Comparison of ENCODE assay signal across 8 cellular contexts in the genomic region with DNA sequence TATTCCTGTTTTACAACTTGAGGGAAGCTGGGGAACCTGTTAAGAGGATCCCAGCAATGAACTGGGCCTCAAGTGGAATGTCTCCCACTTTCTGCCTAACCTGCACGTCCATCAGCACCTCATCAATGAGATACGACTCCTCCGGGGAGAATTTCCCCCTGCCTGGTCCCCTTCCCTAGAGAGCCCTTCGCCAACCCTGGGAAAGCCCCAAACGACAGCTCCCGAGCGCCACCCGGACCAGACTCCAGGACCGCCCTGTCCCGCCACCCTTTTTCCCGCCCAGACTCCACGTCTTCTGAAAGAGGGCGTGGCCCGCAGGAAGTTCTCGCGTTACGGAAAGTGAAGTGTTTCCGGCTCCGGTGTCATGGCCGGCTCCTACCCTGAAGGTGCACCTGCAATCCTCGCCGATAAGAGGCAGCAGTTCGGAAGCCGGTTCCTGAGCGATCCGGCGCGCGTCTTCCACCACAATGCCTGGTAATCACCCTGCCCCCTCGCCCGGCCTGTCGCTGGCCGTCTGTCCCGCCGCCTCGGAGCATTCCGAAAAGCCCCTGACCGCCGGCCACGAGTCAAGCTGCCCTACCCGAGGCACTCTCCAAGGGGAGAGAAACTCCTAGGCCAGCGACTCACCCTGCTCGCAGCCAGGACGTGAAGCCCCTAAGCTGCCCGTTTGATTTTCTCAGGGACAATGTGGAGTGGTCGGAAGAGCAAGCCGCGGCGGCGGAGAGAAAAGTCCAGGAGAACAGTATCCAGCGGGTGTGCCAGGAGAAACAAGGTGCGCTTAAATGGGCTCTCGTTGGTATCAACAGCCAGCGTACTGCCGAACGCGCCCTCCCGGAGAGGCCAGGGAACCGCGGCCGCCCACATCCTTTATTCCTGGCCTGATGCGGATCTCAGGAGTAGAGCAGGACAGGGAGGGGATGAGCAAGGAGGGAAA. TPM values are rescaled to one million over a fixed set of nuclear protein-coding genes. Genes with fewer than 3 reads are reported as not detected.
A peak's percentile ranks its signal among the peaks of the same experiment; 100 is the strongest.
DNase-seq lines count a peak whose midpoint lies in the region; FAIRE-seq and TF ChIP-seq lines count a peak whose summit lies in the region.
"Not testable (repeated sequence)": the region's sequence is repeated elsewhere in the genome, so short reads cannot be mapped to it uniquely, and the experiment has no call there.

A gene with protein sequence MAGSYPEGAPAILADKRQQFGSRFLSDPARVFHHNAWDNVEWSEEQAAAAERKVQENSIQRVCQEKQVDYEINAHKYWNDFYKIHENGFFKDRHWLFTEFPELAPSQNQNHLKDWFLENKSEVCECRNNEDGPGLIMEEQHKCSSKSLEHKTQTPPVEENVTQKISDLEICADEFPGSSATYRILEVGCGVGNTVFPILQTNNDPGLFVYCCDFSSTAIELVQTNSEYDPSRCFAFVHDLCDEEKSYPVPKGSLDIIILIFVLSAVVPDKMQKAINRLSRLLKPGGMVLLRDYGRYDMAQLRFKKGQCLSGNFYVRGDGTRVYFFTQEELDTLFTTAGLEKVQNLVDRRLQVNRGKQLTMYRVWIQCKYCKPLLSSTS (plus strand): TSS at position 347 of the 934 bp plus-strand sequence. CDS start 18 bp downstream, at position 365.

- peak within 1 kb of the TSS; percentile 85 for H2AFZ ChIP-seq in neural progenitor cell (replicated peaks)

- FAIRE-seq in G401.6 (lab: Jason Lieb, UNC), result peak; percentile 90

- H3K27ac ChIP-seq in neural progenitor cell, result peak within 1 kb of the TSS; percentile 96
- peak within 1 kb of the TSS; percentile 90 for H3K27ac ChIP-seq in subcutaneous abdominal adipose tissue (ENCODE audit: low read depth, low read length)

- H3K27ac Mint-ChIP-seq in neural progenitor cell, result peak within 1 kb of the TSS; percentile 94

- H3K4me3 ChIP-seq in HAP-1 (peak within 1 kb of the TSS; percentile 97), MG63 (peak within 1 kb of the TSS; percentile 84), foreskin fibroblast (ENCODE audit: low read depth in 1 of 2, low read length in 2 of 2) (peak within 1 kb of the TSS; percentile 69 to 75), neural progenitor cell (peak within 1 kb of the TSS; percentile 89), subcutaneous abdominal adipose tissue (ENCODE audit: low read depth in 1 of 5, low read length in 5 of 5) (peak within 1 kb of the TSS; percentile 70 to 81 (median 74))

- H3K4me1 ChIP-seq in HAP-1, result peaks cover 11% of the 10 kb centered on the region
- H3K4me1 ChIP-seq in neural progenitor cell, result not testable (repeated sequence)
- H3K4me1 ChIP-seq in subcutaneous abdominal adipose tissue (ENCODE audit: control insufficient read depth in 5 of 5, insufficient read depth in 5 of 5, low read length in 5 of 5), result peaks cover 3 to 13% (median 11%) of the 10 kb centered on the region in 5 donors

- not testable (repeated sequence) for H3K9me3 Mint-ChIP-seq in neural progenitor cell

- not testable (repeated sequence) for H4K20me1 ChIP-seq in neural progenitor cell (ENCODE audit: low read depth)

- H3K4me1 Mint-ChIP-seq in neural progenitor cell, result peaks cover 17% of the 10 kb centered on the region

- peak; percentile 21 for TF ChIP-seq CTCF in foreskin fibroblast (IDR thresholded peaks at IDR 0.05; ENCODE audit: low read depth, low read length)
- TF ChIP-seq CTCF in neural progenitor cell (IDR thresholded peaks at IDR 0.05), result peak; percentile 56

- DNase-seq in HAP-1 (ENCODE audit: low spot score in 2 of 2), result peak; percentile 91 to 97
- DNase-seq in MG63, result peak; percentile 88
- peak; percentile 79 for DNase-seq in SHP77 treated with DMSO at 0.1 percent for 48 hours (lab: John Stamatoyannopoulos, UW)
- peak; percentile 66 for DNase-seq in activated gamma-delta T cell (lab: John Stamatoyannopoulos, UW)
- DNase-seq in foreskin fibroblast, result peak; percentile 84 to 94
- DNase-seq in neural progenitor cell (ENCODE audit: low spot score), result peak; percentile 96

- peaks cover 12% of the 10 kb centered on the region for H3K36me3 Mint-ChIP-seq in neural progenitor cell

- peak within 1 kb of the TSS; percentile 98 for H3K4me3 Mint-ChIP-seq in neural progenitor cell

- H3K4me2 ChIP-seq in neural progenitor cell, result peak within 1 kb of the TSS; percentile 85

- H3K9ac ChIP-seq in neural progenitor cell (peak within 1 kb of the TSS; percentile 94), subcutaneous abdominal adipose tissue (ENCODE audit: low read length in 5 of 5) (peak within 1 kb of the TSS in 4 of 5 donors; percentile 72 to 88 (median 84))

- H3F3A ChIP-seq in neural progenitor cell (ENCODE audit: low read depth), result peaks cover 38% of the 10 kb centered on the region

- H3K27me3 ChIP-seq in HAP-1 (ENCODE audit: low read depth); MG63; neural progenitor cell; subcutaneous abdominal adipose tissue (ENCODE audit: control insufficient read depth in 5 of 5, insufficient read depth in 4 of 5, low read length in 5 of 5): not testable (repeated sequence)

- H3K36me3 ChIP-seq in HAP-1 (replicated peaks) (peaks cover 11% of the 10 kb centered on the region), subcutaneous abdominal adipose tissue (ENCODE audit: control insufficient read depth in 5 of 5, insufficient read depth in 5 of 5, low read length in 5 of 5) (peaks cover 3 to 18% (median 10%) of the 10 kb centered on the region in 5 donors)
- not testable (repeated sequence) for H3K36me3 ChIP-seq in MG63, neural progenitor cell

- peaks cover 38% of the 10 kb centered on the region for H3K79me2 ChIP-seq in neural progenitor cell (ENCODE audit: low read depth)

- in situ Hi-C loops in HAP-1 (cut with MboI; ENCODE audit: low sequenced_read_pairs), result not testable (repeated sequence)

- H3K27me3 Mint-ChIP-seq in neural progenitor cell (ENCODE audit: insufficient read depth, low read depth), result not testable (repeated sequence)

- H3K9me3 ChIP-seq in HAP-1; MG63; neural progenitor cell (ENCODE audit: low read depth); subcutaneous abdominal adipose tissue (ENCODE audit: control insufficient read depth in 5 of 5, low read length in 5 of 5): not testable (repeated sequence)

RNA-seq across cellular contexts. Expression of the gene that starts here (rescaled TPM):
- total RNA-seq in MG63 (2014; rRNA removed; shearing (Covaris generic); ENCODE audit: low replicate concordance), result 17.2 and 19.1 TPM in 2 replicates
- total RNA-seq in neural progenitor cell (ENCODE audit: low replicate concordance), result 43.1 and 50.1 TPM in 2 replicates

Comparison
In these comparisons a context has a peak if more than half of its experiments do, and no peak if none do; other contexts are left out.
1. Peak in every context shown above with its lines: DNase-seq, H3K4me3 ChIP-seq and H3K27ac ChIP-seq.